Comparison of ENCODE assay signal across 14 cellular contexts in genomic region chr15:38476120-38476519, GRCh38. TPM values are rescaled to one million over a fixed set of nuclear protein-coding genes. Genes with fewer than 3 reads are reported as not detected.
DNase-seq lines count a peak whose midpoint lies in the region; ATAC-seq, FAIRE-seq and TF ChIP-seq lines count a peak whose summit lies in the region.
"Had no signal": no experiment of that assay in that cellular context is flagged by ENCODE, and none has a peak within 500 bp of the region (broad histone marks: within the 10 kb centered on the region; RNA-seq: fewer than 3 reads in every experiment).

No MANE protein-coding gene starts in this region.

- peak overlapping the region; percentile 57 for H3K27ac Mint-ChIP-seq in activated CD4-positive, alpha-beta memory T cell treated with anti-CD3 and anti-CD28 coated beads, Interleukin-2, amount 10 ng/mL, durations not matched to agents 7 days and 5 days
- H3K27ac Mint-ChIP-seq in activated CD4-positive, alpha-beta memory T cell treated with anti-CD3 and anti-CD28 coated beads for 36 hours, result no peak overlapping the region

- no peak overlapping the region for H3K4me3 ChIP-seq in HepG2 (replicated peaks in 1 of 3; ENCODE audit: insufficient read depth in 1 of 3, low read depth in 2 of 3, low read length in 3 of 3)
- H3K4me3 ChIP-seq in right lobe of liver, result no peak overlapping the region
- no peak overlapping the region for H3K4me3 ChIP-seq in K562
- H3K4me3 ChIP-seq in thyroid gland (replicated peaks in 1 of 3), result no peak overlapping the region
- H3K4me3 ChIP-seq: BLaER1 had no signal

- no peak for TF ChIP-seq POLR2A in HepG2 (IDR thresholded peaks at IDR 0.05; ENCODE audit: insufficient read depth in 1 of 2, low read depth in 2 of 2, low read length in 2 of 2)
- no peak for TF ChIP-seq POLR2A in right lobe of liver (IDR thresholded peaks at IDR 0.05)
- no peak for TF ChIP-seq POLR2A in K562 (conservative IDR thresholded peaks at IDR 0.05)
- no peak for TF ChIP-seq POLR2A in thyroid gland (IDR thresholded peaks at IDR 0.05)

- no peak for DNase-seq in activated CD4-positive, alpha-beta memory T cell treated with anti-CD3 and anti-CD28 coated beads, Interleukin-2, amount 10 ng/mL, durations not matched to agents 7 days and 5 days
- DNase-seq in activated CD4-positive, alpha-beta memory T cell treated with anti-CD3 and anti-CD28 coated beads for 36 hours, result no peak
- DNase-seq in HepG2 (ENCODE audit: low spot score) (no peak), right lobe of liver (no peak), K562 (ENCODE audit: extremely low read depth in 1 of 4, low spot score in 3 of 4) (no peak), thyroid gland (no peak), kidney glomerular epithelial cell (lab: John Stamatoyannopoulos, UW) (no peak), mucosa of gallbladder (ENCODE audit: low spot score) (no peak)
- DNase-seq: AML-193, Calu3, DMS 273 treated with DMSO at 0.1 percent for 48 hours had no signal

- no peak overlapping the region for H3K4me2 ChIP-seq in HepG2 (ENCODE audit: low read depth, low read length)
- no peak overlapping the region for H3K4me2 ChIP-seq in K562 (ENCODE audit: insufficient read depth, low read length)
- H3K4me2 ChIP-seq: BLaER1 had no signal

- CTCF ChIA-PET in activated CD4-positive, alpha-beta memory T cell treated with anti-CD3 and anti-CD28 coated beads, Interleukin-2, amount 10 ng/mL, durations not matched to agents 7 days and 5 days (lab: Charles Lee), result interaction anchor here (1.1 to 6.6 kb wide), 4 partner anchors 13 to 222 kb away, joined by 3 to 79 read pairs (median 17); no protein-coding TSS in a partner anchor
- CTCF ChIA-PET in activated CD4-positive, alpha-beta memory T cell treated with anti-CD3 and anti-CD28 coated beads for 36 hours (lab: Charles Lee), result interaction anchor here (1.3 to 6.0 kb wide), 4 partner anchors 22 to 232 kb away, joined by 3 to 84 read pairs (median 6); no protein-coding TSS in a partner anchor
- CTCF ChIA-PET in HepG2 (lab: Yijun Ruan, JAX; ENCODE audit: low intra/inter-chr PET ratio, low total read pairs) (no interaction called here), K562 (lab: Yijun Ruan, JAX; ENCODE audit: low intra/inter-chr PET ratio) (no interaction called here)

- peaks cover 35% of the 10 kb centered on the region for H3K36me3 Mint-ChIP-seq in activated CD4-positive, alpha-beta memory T cell treated with anti-CD3 and anti-CD28 coated beads, Interleukin-2, amount 10 ng/mL, durations not matched to agents 7 days and 5 days (ENCODE audit: low read depth)
- peaks cover 38% of the 10 kb centered on the region for H3K36me3 Mint-ChIP-seq in activated CD4-positive, alpha-beta memory T cell treated with anti-CD3 and anti-CD28 coated beads for 36 hours

- H4K20me1 ChIP-seq in HepG2 (ENCODE audit: insufficient read depth, low read length) (no peaks in the 10 kb centered on the region), K562 (replicated peaks; ENCODE audit: control insufficient read depth, insufficient read depth, low read length) (no peaks in the 10 kb centered on the region)
- H4K20me1 ChIP-seq: BLaER1 had no signal

- H3K27me3 Mint-ChIP-seq in activated CD4-positive, alpha-beta memory T cell treated with anti-CD3 and anti-CD28 coated beads, Interleukin-2, amount 10 ng/mL, durations not matched to agents 7 days and 5 days, result no peaks in the 10 kb centered on the region
- H3K27me3 Mint-ChIP-seq in activated CD4-positive, alpha-beta memory T cell treated with anti-CD3 and anti-CD28 coated beads for 36 hours, result no peaks in the 10 kb centered on the region

- BruUV-seq in HepG2 (replicated peaks; lab: Mats Ljungman, UMichigan), result no TSS peak
- BruUV-seq in K562 (replicated peaks; lab: Mats Ljungman, UMichigan), result no TSS peak

- POLR2A ChIA-PET in activated CD4-positive, alpha-beta memory T cell treated with anti-CD3 and anti-CD28 coated beads, Interleukin-2, amount 10 ng/mL, durations not matched to agents 7 days and 5 days (lab: Charles Lee), result interaction anchor here (0.7 to 6.8 kb wide), 5 partner anchors 17 to 221 kb away, joined by 3 to 56 read pairs (median 3); no protein-coding TSS in a partner anchor
- POLR2A ChIA-PET in activated CD4-positive, alpha-beta memory T cell treated with anti-CD3 and anti-CD28 coated beads for 36 hours (lab: Charles Lee), result no interaction called here
- POLR2A ChIA-PET in HepG2 (lab: Yijun Ruan, JAX) (no interaction called here), K562 (lab: Yijun Ruan, JAX) (no interaction called here)

- TF ChIP-seq EP300 in HepG2 (IDR thresholded peaks at IDR 0.05; ENCODE audit: low read depth in 2 of 2, low read length in 2 of 2) (no peak), HepG2 (CRISPR knock-in tag; IDR thresholded peaks at IDR 0.05; ENCODE audit: borderline replicate concordance) (no peak), K562 (IDR thresholded peaks at IDR 0.05; ENCODE audit: low read length) (no peak)

- H3K36me3 ChIP-seq in HepG2 (replicated peaks in 1 of 2; ENCODE audit: control insufficient read depth in 1 of 2, insufficient read depth in 2 of 2, low read length in 2 of 2), result peaks cover 5 to 23% of the 10 kb centered on the region in 2 experiments
- peaks cover 0 to 7% (median 0%) of the 10 kb centered on the region in 4 donors for H3K36me3 ChIP-seq in right lobe of liver
- peaks cover 68% of the 10 kb centered on the region for H3K36me3 ChIP-seq in K562 (ENCODE audit: control insufficient read depth, insufficient read depth, low read length)
- peaks cover 9 to 24% of the 10 kb centered on the region in 2 donors for H3K36me3 ChIP-seq in thyroid gland

- no peaks in the 10 kb centered on the region for H3K9me3 Mint-ChIP-seq in activated CD4-positive, alpha-beta memory T cell treated with anti-CD3 and anti-CD28 coated beads, Interleukin-2, amount 10 ng/mL, durations not matched to agents 7 days and 5 days
- no peaks in the 10 kb centered on the region for H3K9me3 Mint-ChIP-seq in activated CD4-positive, alpha-beta memory T cell treated with anti-CD3 and anti-CD28 coated beads for 36 hours

- H3K27ac ChIP-seq in HepG2 (ENCODE audit: extremely low read length, insufficient read depth, low read length), result no peak overlapping the region
- H3K27ac ChIP-seq in right lobe of liver, result no peak overlapping the region
- H3K27ac ChIP-seq in K562 (ENCODE audit: extremely low read depth, low read depth, low read length), result no peak overlapping the region
- no peak overlapping the region for H3K27ac ChIP-seq in thyroid gland
- H3K27ac ChIP-seq: 22Rv1, BLaER1 had no signal

- H2AFZ ChIP-seq in HepG2 (ENCODE audit: low read length) (no peak overlapping the region), K562 (ENCODE audit: low read depth, low read length) (no peak overlapping the region)

- no peak overlapping the region for H3K4me3 Mint-ChIP-seq in activated CD4-positive, alpha-beta memory T cell treated with anti-CD3 and anti-CD28 coated beads, Interleukin-2, amount 10 ng/mL, durations not matched to agents 7 days and 5 days
- H3K4me3 Mint-ChIP-seq in activated CD4-positive, alpha-beta memory T cell treated with anti-CD3 and anti-CD28 coated beads for 36 hours, result no peak overlapping the region

- H3K9ac ChIP-seq in HepG2 (ENCODE audit: insufficient read depth, low read depth, low read length), result no peak overlapping the region
- H3K9ac ChIP-seq in K562 (ENCODE audit: insufficient read depth in 1 of 2, low read depth in 2 of 2, low read length in 2 of 2), result no peak overlapping the region
- H3K9ac ChIP-seq: BLaER1 had no signal

- H3K27me3 ChIP-seq in HepG2 (ENCODE audit: control insufficient read depth in 1 of 2, insufficient read depth in 2 of 2, low read length in 2 of 2) (no peaks in the 10 kb centered on the region), right lobe of liver (no peaks in the 10 kb centered on the region), K562 (ENCODE audit: control insufficient read depth in 2 of 2, insufficient read depth in 2 of 2, low read length in 2 of 2) (no peaks in the 10 kb centered on the region), thyroid gland (no peaks in the 10 kb centered on the region)
- H3K27me3 ChIP-seq: BLaER1 had no signal

- FAIRE-seq in HepG2 (lab: Jason Lieb, UNC) (no peak), K562 (lab: Jason Lieb, UNC) (peak; percentile 52)

- H3K4me1 ChIP-seq in HepG2 (ENCODE audit: insufficient read depth, low read length), result no peaks in the 10 kb centered on the region
- H3K4me1 ChIP-seq in right lobe of liver, result no peaks in the 10 kb centered on the region
- H3K4me1 ChIP-seq in K562 (replicated peaks in 1 of 2; ENCODE audit: control insufficient read depth in 2 of 2, insufficient read depth in 2 of 2, low read length in 2 of 2), result no peaks in the 10 kb centered on the region
- H3K4me1 ChIP-seq in thyroid gland, result no peaks in the 10 kb centered on the region

- 95% methylated on average over 1 of the region's 1 CpG for WGBS in HepG2 (ENCODE audit: low lambda C conversion rate)
- 100% methylated on average over 1 of the region's 1 CpG for WGBS in right lobe of liver (ENCODE audit: insufficient coverage, low coverage, low lambda C conversion rate, missing lambda C conversion rate)
- 93% methylated on average over 1 of the region's 1 CpG for WGBS in K562 (ENCODE audit: insufficient coverage, low coverage, missing lambda C conversion rate)
- 97% methylated on average over 1 of the region's 1 CpG for WGBS in thyroid gland, 2 donors

- in situ Hi-C loops in HepG2 (cut with HindIII; ENCODE audit: extremely low pct_ligation_motif_present, low pct_unique_long_range_greater_than_20kb), result loop anchor here (10.0 kb wide), 1 partner anchor 209 kb away; no protein-coding TSS in a partner anchor
- in situ Hi-C loops in K562 (cut with MboI), result loop anchor here (10.0 kb wide), 1 partner anchor 219 kb away; no protein-coding TSS in a partner anchor

- H3K4me1 Mint-ChIP-seq in activated CD4-positive, alpha-beta memory T cell treated with anti-CD3 and anti-CD28 coated beads, Interleukin-2, amount 10 ng/mL, durations not matched to agents 7 days and 5 days, result peaks cover 7% of the 10 kb centered on the region
- H3K4me1 Mint-ChIP-seq in activated CD4-positive, alpha-beta memory T cell treated with anti-CD3 and anti-CD28 coated beads for 36 hours (ENCODE audit: low read depth), result peaks cover 17% of the 10 kb centered on the region

- intact Hi-C loops in activated CD4-positive, alpha-beta memory T cell treated with anti-CD3 and anti-CD28 coated beads for 36 hours (cut with micrococcal nuclease), result no loop called here
- intact Hi-C loops in HepG2 (cut with micrococcal nuclease; ENCODE audit: unreplicated experiment), result loop anchor here (10.0 kb wide), 1 partner anchor 89 kb away; the partner anchor contains the start of gene RASGRP1
- intact Hi-C loops in right lobe of liver (cut with DNase I), result no loop called here
- intact Hi-C loops in K562 (cut with micrococcal nuclease), result loop anchor here (10.0 kb wide), 1 partner anchor 89 kb away; the partner anchor contains the start of gene RASGRP1
- intact Hi-C loops in thyroid gland (cut with DNase I), result no loop called here

- no peaks in the 10 kb centered on the region for H3K79me2 ChIP-seq in HepG2 (ENCODE audit: insufficient read depth, low read length)
- no peaks in the 10 kb centered on the region for H3K79me2 ChIP-seq in K562 (ENCODE audit: control insufficient read depth, insufficient read depth, low read length)

- H3K9me1 ChIP-seq in K562 (ENCODE audit: control insufficient read depth, insufficient read depth, low read length), result no peaks in the 10 kb centered on the region

- TF ChIP-seq RAD21 in HepG2 (CRISPR knock-in tag; IDR thresholded peaks at IDR 0.05) (no peak), K562 (CRISPR knock-in tag; conservative IDR thresholded peaks at IDR 0.05 in 1 of 2, IDR thresholded peaks at IDR 0.05 in 1 of 2) (no peak)

- H3K9me3 ChIP-seq in HepG2 (ENCODE audit: low read length) (no peaks in the 10 kb centered on the region), right lobe of liver (no peaks in the 10 kb centered on the region), K562 (replicated peaks; ENCODE audit: control insufficient read depth, insufficient read depth, low read depth, low read length) (no peaks in the 10 kb centered on the region), thyroid gland (no peaks in the 10 kb centered on the region)
- H3K9me3 ChIP-seq: BLaER1 had no signal

- ATAC-seq in HepG2 (no peak), right lobe of liver (no peak), K562 (no peak)
- ATAC-seq: HCT116 had no signal

- TF ChIP-seq CTCF in HepG2 (CRISPR knock-in tag; IDR thresholded peaks at IDR 0.05), result no peak
- TF ChIP-seq CTCF in right lobe of liver (IDR thresholded peaks at IDR 0.05), result no peak
- TF ChIP-seq CTCF in K562 (IDR thresholded peaks at IDR 0.05 in 2 of 3, conservative IDR thresholded peaks at IDR 0.05 in 1 of 3; ENCODE audit: insufficient read depth in 2 of 3, low read depth in 1 of 3, low read length in 3 of 3), result no peak
- TF ChIP-seq CTCF in thyroid gland (IDR thresholded peaks at IDR 0.05), result no peak

RNA-seq across cellular contexts. Expression of gene FAM98B, which starts 22.2 kb away (rescaled TPM):
- total RNA-seq in activated CD4-positive, alpha-beta memory T cell treated with anti-CD3 and anti-CD28 coated beads, Interleukin-2, amount 10 ng/mL, durations not matched to agents 7 days and 5 days, result 10 to 100 TPM; 33.2 to 35.3 TPM
- 10 to 100 TPM; 40.2 to 44.7 TPM for total RNA-seq in activated CD4-positive, alpha-beta memory T cell treated with anti-CD3 and anti-CD28 coated beads for 36 hours
- 4.7 and 8.1 TPM in 2 replicates for total RNA-seq in HepG2 (2016; rRNA removed; fragmentation: Illumina TruSeq; extraction: Trizol)
- 1.3 and 1.7 TPM in 2 replicates for total RNA-seq in HepG2 (2016; cell fraction: cytosol; rRNA removed; fragmentation: Illumina TruSeq; extraction: Trizol; ENCODE audit: low read depth)
- 4.8 and 8.3 TPM in 2 replicates for total RNA-seq in HepG2 (2016; cell fraction: insoluble cytoplasmic fraction; rRNA removed; fragmentation: Illumina TruSeq; extraction: Trizol)
- 4.0 and 4.4 TPM in 2 replicates for total RNA-seq in HepG2 (2016; cell fraction: membrane; rRNA removed; fragmentation: Illumina TruSeq; extraction: Trizol)
- total RNA-seq in HepG2 (2016; cell fraction: nucleus; rRNA removed; fragmentation: Illumina TruSeq; extraction: Trizol), result 15.8 and 17.0 TPM in 2 replicates
- 3.7 and 4.0 TPM in 2 replicates for polyA plus RNA-seq in HepG2 (2011; rRNA removed)
- 1.1 and 1.7 TPM in 2 replicates for polyA plus RNA-seq in HepG2 (2011; cell fraction: cytosol; rRNA removed)
- 0.76 and 1.2 TPM in 2 replicates for polyA plus RNA-seq in HepG2 (2011; cell fraction: nucleus; rRNA removed)
- 13.1 and 13.3 TPM in 2 replicates for polyA plus RNA-seq in HepG2 (2012)
- 1.3 and 2.0 TPM in 2 replicates for polyA plus RNA-seq in HepG2 (2016; cell fraction: cytosol; fragmentation: Illumina TruSeq; extraction: Trizol; ENCODE audit: low read depth)
- 40.1 and 49.0 TPM in 2 replicates for polyA plus RNA-seq in HepG2 (2016; cell fraction: insoluble cytoplasmic fraction; fragmentation: Illumina TruSeq; extraction: Trizol; ENCODE audit: low read depth)
- polyA plus RNA-seq in HepG2 (2016; cell fraction: membrane; fragmentation: Illumina TruSeq; extraction: Trizol; ENCODE audit: low read depth), result 3.2 and 3.9 TPM in 2 replicates
- polyA plus RNA-seq in HepG2 (2016; cell fraction: nucleus; fragmentation: Illumina TruSeq; extraction: Trizol; ENCODE audit: insufficient read depth, low read depth), result 10.7 and 11.5 TPM in 2 replicates
- polyA minus RNA-seq in HepG2 (2011; rRNA and poly(A)+ RNA removed; ENCODE audit: low replicate concordance), result 0.96 and 3.4 TPM in 2 replicates
- polyA minus RNA-seq in HepG2 (2011; cell fraction: cytosol; rRNA and poly(A)+ RNA removed), result 1.9 TPM in 2 replicates
- polyA minus RNA-seq in HepG2 (2011; cell fraction: nucleus; rRNA and poly(A)+ RNA removed), result 22.8 and 26.1 TPM in 2 replicates
- total RNA-seq in right lobe of liver, result 1 to 10 TPM; 2.6 to 7.6 (median 5.5) TPM
- 8.0 and 44.2 TPM in 2 replicates for total RNA-seq in K562 (2011; cell fraction: chromatin; rRNA removed; ENCODE audit: low replicate concordance)
- total RNA-seq in K562 (2011; cell fraction: nucleolus; rRNA removed), result 4.5 and 7.1 TPM in 2 replicates
- 24.4 and 41.8 TPM in 2 replicates for total RNA-seq in K562 (2011; cell fraction: nucleoplasm; rRNA removed)
- total RNA-seq in K562 (2014; rRNA removed), result 5.5 and 10.9 TPM in 2 replicates
- 9.4 and 10.0 TPM in 2 replicates for total RNA-seq in K562 (2014; rRNA removed; fragmentation: Illumina TruSeq; extraction: Trizol)
- total RNA-seq in K562 (2015; rRNA removed; fragmentation: Illumina TruSeq; extraction: Trizol), result 7.6 and 8.3 TPM in 2 replicates
- 26.2 and 29.4 TPM in 2 replicates for total RNA-seq in K562 (2021)
- polyA plus RNA-seq in K562 (2011; rRNA removed), result 35.7 and 42.0 TPM in 2 replicates
- 2.1 and 5.4 TPM in 2 replicates for polyA plus RNA-seq in K562 (2011; cell fraction: cytosol; rRNA removed)
- 1.8 and 2.7 TPM in 2 replicates for polyA plus RNA-seq in K562 (2011; cell fraction: nucleus; rRNA removed)
- polyA plus RNA-seq in K562 (2012), result 30.5 and 33.9 TPM in 2 replicates
- 29.5 and 34.0 TPM in 2 replicates for polyA plus RNA-seq in K562 (2014; fragmentation: Illumina TruSeq; extraction: Trizol)
- polyA plus RNA-seq in K562 (2014; fragmentation: Nextera tagmentation; extraction: Ambion mirVana), result 1 to 10 TPM; 3.1 to 3.7 TPM
- 20.6 and 21.4 TPM in 2 replicates for polyA plus RNA-seq in K562 (2014; rRNA removed)
- 18.5 and 21.2 TPM in 2 replicates for polyA minus RNA-seq in K562 (2011; rRNA and poly(A)+ RNA removed)
- polyA minus RNA-seq in K562 (2011; cell fraction: cytosol; rRNA and poly(A)+ RNA removed), result 7.5 and 8.0 TPM in 2 replicates
- 13.1 and 21.1 TPM in 2 replicates for polyA minus RNA-seq in K562 (2011; cell fraction: nucleus; rRNA and poly(A)+ RNA removed)
- 10 to 100 TPM in 2 of 4 donors, 1 to 10 TPM in 2; 9.3 to 12.6 (median 10.9) TPM for total RNA-seq in thyroid gland
- 15.0 TPM for total RNA-seq in mucosa of gallbladder

Comparison
In these comparisons a context has a peak if more than half of its experiments do, and no peak if none do; other contexts are left out.
1. intact Hi-C loops: an anchor here in HepG2 (10.0 kb wide) and K562 (10.0 kb wide); none called in activated CD4-positive, alpha-beta memory T cell treated with anti-CD3 and anti-CD28 coated beads for 36 hours, right lobe of liver and thyroid gland.
2. CTCF ChIA-PET loops: an anchor here in activated CD4-positive, alpha-beta memory T cell treated with anti-CD3 and anti-CD28 coated beads, Interleukin-2, amount 10 ng/mL, durations not matched to agents 7 days and 5 days (1.1 to 6.6 kb wide) and activated CD4-positive, alpha-beta memory T cell treated with anti-CD3 and anti-CD28 coated beads for 36 hours (1.3 to 6.0 kb wide); none called in HepG2 and K562.